ENCODE assay signal across 9 cellular contexts in the genomic region with DNA sequence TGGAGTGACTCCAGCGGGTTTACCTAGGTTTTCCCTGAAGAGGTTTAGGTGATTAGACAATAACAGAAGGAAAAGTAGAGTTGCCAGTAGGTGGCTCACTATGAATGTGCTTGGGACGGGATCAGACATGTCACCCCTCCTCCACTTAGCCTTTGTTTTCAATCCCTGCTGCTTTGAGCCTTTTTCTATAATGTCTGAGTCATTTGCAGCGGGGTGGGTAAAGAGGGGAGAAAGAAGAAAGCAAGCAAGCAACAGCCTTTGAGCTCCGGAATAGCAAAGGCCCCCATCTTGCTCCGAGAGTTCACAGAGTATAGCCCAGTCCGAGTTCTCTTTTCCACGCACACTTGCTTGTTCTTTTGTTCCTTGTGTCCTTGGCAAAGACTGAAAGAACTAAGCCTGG.
DNase-seq lines count a peak whose midpoint lies in the region; ATAC-seq and TF ChIP-seq lines count a peak whose summit lies in the region.
"Had no signal": no experiment of that assay in that cellular context is flagged by ENCODE, and none has a peak within 500 bp of the region (broad histone marks: within the 10 kb centered on the region; RNA-seq: fewer than 3 reads in every experiment).

No MANE protein-coding gene starts in this region.

- H3K9ac ChIP-seq in OCI-LY1 (ENCODE audit: low read length) (no peak overlapping the region), mesendoderm (ENCODE audit: low read length) (peak overlapping the region; percentile 13)

- no peak overlapping the region for H3K4me3 Mint-ChIP-seq in endothelial cell (ENCODE audit: unreplicated experiment)
- H3K4me3 Mint-ChIP-seq in stimulated activated naive CD8-positive, alpha-beta T cell treated with anti-CD3 and anti-CD28 coated beads, Interleukin-15, amount 100 ng/mL, for 72 hours = no peak overlapping the region
- H3K4me3 Mint-ChIP-seq: activated naive CD8-positive, alpha-beta T cell treated with anti-CD3 and anti-CD28 coated beads, Interleukin-2, amount 10 ng/mL, durations not matched to agents 7 days and 5 days had no signal

- H3K36me3 ChIP-seq in OCI-LY1 (ENCODE audit: insufficient read depth, low read length) = no peaks in the 10 kb centered on the region
- no peaks in the 10 kb centered on the region for H3K36me3 ChIP-seq in mesendoderm (ENCODE audit: control insufficient read depth, insufficient read depth, low read length)

- no peaks in the 10 kb centered on the region for H3K9me3 Mint-ChIP-seq in endothelial cell (ENCODE audit: unreplicated experiment)
- H3K9me3 Mint-ChIP-seq in stimulated activated naive CD8-positive, alpha-beta T cell treated with anti-CD3 and anti-CD28 coated beads, Interleukin-15, amount 100 ng/mL, for 72 hours = no peaks in the 10 kb centered on the region
- H3K9me3 Mint-ChIP-seq: activated naive CD8-positive, alpha-beta T cell treated with anti-CD3 and anti-CD28 coated beads, Interleukin-2, amount 10 ng/mL, durations not matched to agents 7 days and 5 days had no signal

- TF ChIP-seq CTCF in 22Rv1 (IDR thresholded peaks at IDR 0.05) (peak; percentile 47), OCI-LY1 (IDR thresholded peaks at IDR 0.05; ENCODE audit: low read length) (peak; percentile 31; the same call in 1 of the 2 replicates), endothelial cell (IDR thresholded peaks at IDR 0.05; ENCODE audit: unreplicated experiment) (peak; percentile 38)

- peak overlapping the region; percentile 92 for H3K27ac Mint-ChIP-seq in endothelial cell (ENCODE audit: unreplicated experiment)
- no peak overlapping the region for H3K27ac Mint-ChIP-seq in stimulated activated naive CD8-positive, alpha-beta T cell treated with anti-CD3 and anti-CD28 coated beads, Interleukin-15, amount 100 ng/mL, for 72 hours
- H3K27ac Mint-ChIP-seq: activated naive CD8-positive, alpha-beta T cell treated with anti-CD3 and anti-CD28 coated beads, Interleukin-2, amount 10 ng/mL, durations not matched to agents 7 days and 5 days had no signal

- H2AFZ ChIP-seq in OCI-LY1 (ENCODE audit: low read length) = no peak overlapping the region

- H3K4me3 ChIP-seq in OCI-LY1 (ENCODE audit: low read depth, low read length, poor library complexity, severe bottlenecking) (no peak overlapping the region), mesendoderm (ENCODE audit: low read length) (no peak overlapping the region)

- H2BK15ac ChIP-seq in mesendoderm (replicated peaks; ENCODE audit: low read depth) = peak overlapping the region; percentile 58

- H3K36me3 Mint-ChIP-seq in endothelial cell (ENCODE audit: low read depth, unreplicated experiment) = no peaks in the 10 kb centered on the region
- H3K36me3 Mint-ChIP-seq: activated naive CD8-positive, alpha-beta T cell treated with anti-CD3 and anti-CD28 coated beads, Interleukin-2, amount 10 ng/mL, durations not matched to agents 7 days and 5 days had no signal

- no peak overlapping the region for H2BK5ac ChIP-seq in mesendoderm (ENCODE audit: low read length)

- no peaks in the 10 kb centered on the region for H3K79me2 ChIP-seq in OCI-LY1 (ENCODE audit: insufficient read depth, low read length)
- no peaks in the 10 kb centered on the region for H3K79me2 ChIP-seq in mesendoderm (ENCODE audit: control insufficient read depth, insufficient read depth, low read length)

- H3K4ac ChIP-seq in mesendoderm (ENCODE audit: low read depth, low read length) = no peak overlapping the region

- no peaks in the 10 kb centered on the region for H3K79me1 ChIP-seq in mesendoderm (ENCODE audit: low read length)

- no peaks in the 10 kb centered on the region for H4K20me1 ChIP-seq in OCI-LY1 (ENCODE audit: insufficient read depth, low read length)

- H3K27me3 ChIP-seq in OCI-LY1 (ENCODE audit: insufficient read depth, low read length) (no peaks in the 10 kb centered on the region), mesendoderm (ENCODE audit: insufficient read depth, low read length, poor library complexity) (no peaks in the 10 kb centered on the region)

- H3K4me2 ChIP-seq in OCI-LY1 (ENCODE audit: low read length) (no peak overlapping the region), mesendoderm (ENCODE audit: low read length) (no peak overlapping the region)

- no peaks in the 10 kb centered on the region for H3K4me1 ChIP-seq in OCI-LY1 (ENCODE audit: insufficient read depth, low read length, severe bottlenecking)
- no peaks in the 10 kb centered on the region for H3K4me1 ChIP-seq in mesendoderm (ENCODE audit: control insufficient read depth, low read depth, low read length)

- no CpG with 5 or more reads among the region's 7 CpGs for WGBS in mesendoderm (ENCODE audit: extremely low coverage, insufficient coverage, low lambda C conversion rate)

- H3K56ac ChIP-seq in mesendoderm (ENCODE audit: low read length) = peak overlapping the region; percentile 75

- H4K5ac ChIP-seq in mesendoderm (ENCODE audit: low read length) = no peak overlapping the region

- H3K27me3 Mint-ChIP-seq in endothelial cell (ENCODE audit: unreplicated experiment) = no peaks in the 10 kb centered on the region
- no peaks in the 10 kb centered on the region for H3K27me3 Mint-ChIP-seq in stimulated activated naive CD8-positive, alpha-beta T cell treated with anti-CD3 and anti-CD28 coated beads, Interleukin-15, amount 100 ng/mL, for 72 hours
- H3K27me3 Mint-ChIP-seq: activated naive CD8-positive, alpha-beta T cell treated with anti-CD3 and anti-CD28 coated beads, Interleukin-2, amount 10 ng/mL, durations not matched to agents 7 days and 5 days had no signal

- DNase-seq in HS-5 (ENCODE audit: low read depth) (peak; percentile 37), endothelial cell (ENCODE audit: low spot score) (peak; percentile 50), mesendoderm (peak; percentile 95), activated gamma-delta T cell treated with Interleukin-2 at 50 U/mL for 16 hours (no peak)
- no peak for DNase-seq in activated effector memory CD4-positive, alpha-beta T cell treated with anti-CD3 and anti-CD28 coated beads, Interleukin-2, amount 50 U/mL, for 16 hours
- DNase-seq in stimulated activated naive CD8-positive, alpha-beta T cell treated with anti-CD3 and anti-CD28 coated beads, Interleukin-15, amount 100 ng/mL, for 72 hours = no peak
- DNase-seq: activated naive CD8-positive, alpha-beta T cell treated with anti-CD3 and anti-CD28 coated beads, Interleukin-2, amount 10 ng/mL, durations not matched to agents 7 days and 5 days had no signal

- ATAC-seq in stimulated activated naive CD8-positive, alpha-beta T cell treated with anti-CD3 and anti-CD28 coated beads, Interleukin-15, amount 100 ng/mL, for 72 hours = no peak

- H3K4me1 Mint-ChIP-seq in endothelial cell (ENCODE audit: unreplicated experiment) = peaks cover 27% of the 10 kb centered on the region
- no peaks in the 10 kb centered on the region for H3K4me1 Mint-ChIP-seq in stimulated activated naive CD8-positive, alpha-beta T cell treated with anti-CD3 and anti-CD28 coated beads, Interleukin-15, amount 100 ng/mL, for 72 hours
- H3K4me1 Mint-ChIP-seq: activated naive CD8-positive, alpha-beta T cell treated with anti-CD3 and anti-CD28 coated beads, Interleukin-2, amount 10 ng/mL, durations not matched to agents 7 days and 5 days had no signal

- no peaks in the 10 kb centered on the region for H3K9me3 ChIP-seq in OCI-LY1 (ENCODE audit: low read length)

- H3F3A ChIP-seq in OCI-LY1 (ENCODE audit: insufficient read depth, low read length) = no peaks in the 10 kb centered on the region

- no peak overlapping the region for H3K23ac ChIP-seq in mesendoderm (ENCODE audit: low read length)

- H2AK5ac ChIP-seq in mesendoderm (ENCODE audit: low read length) = no peak overlapping the region

- no peak overlapping the region for H2BK120ac ChIP-seq in mesendoderm (ENCODE audit: low read depth, low read length)

- H3K9me2 ChIP-seq in OCI-LY1 (ENCODE audit: low read depth, low read length) = no peaks in the 10 kb centered on the region

- H4K8ac ChIP-seq in mesendoderm (ENCODE audit: low read depth, low read length) = no peak overlapping the region

- peak overlapping the region; percentile 56 for H3K18ac ChIP-seq in mesendoderm (ENCODE audit: low read length)

- no peak overlapping the region for H3K27ac ChIP-seq in 22Rv1
- H3K27ac ChIP-seq in OCI-LY1 (ENCODE audit: low read depth, low read length, poor library complexity, severe bottlenecking) = no peak overlapping the region
- H3K27ac ChIP-seq in mesendoderm (ENCODE audit: low read depth, low read length) = peak overlapping the region; percentile 33

Comparison
In these comparisons a context has a peak if more than half of its experiments do, and no peak if none do; other contexts are left out.
1. DNase-seq: peak in HS-5 (single experiment), endothelial cell (single experiment) and mesendoderm (single experiment); none in activated effector memory CD4-positive, alpha-beta T cell treated with anti-CD3 and anti-CD28 coated beads, Interleukin-2, amount 50 U/mL, for 16 hours (single experiment), activated gamma-delta T cell treated with Interleukin-2 at 50 U/mL for 16 hours (single experiment) and stimulated activated naive CD8-positive, alpha-beta T cell treated with anti-CD3 and anti-CD28 coated beads, Interleukin-15, amount 100 ng/mL, for 72 hours (0 of 2).
2. Peak in every context shown above with its lines, with median percentiles within 50 percentile points of each other: CTCF ChIP-seq.